Comparison of ENCODE assay signal across 1 cellular context in the genomic region with DNA sequence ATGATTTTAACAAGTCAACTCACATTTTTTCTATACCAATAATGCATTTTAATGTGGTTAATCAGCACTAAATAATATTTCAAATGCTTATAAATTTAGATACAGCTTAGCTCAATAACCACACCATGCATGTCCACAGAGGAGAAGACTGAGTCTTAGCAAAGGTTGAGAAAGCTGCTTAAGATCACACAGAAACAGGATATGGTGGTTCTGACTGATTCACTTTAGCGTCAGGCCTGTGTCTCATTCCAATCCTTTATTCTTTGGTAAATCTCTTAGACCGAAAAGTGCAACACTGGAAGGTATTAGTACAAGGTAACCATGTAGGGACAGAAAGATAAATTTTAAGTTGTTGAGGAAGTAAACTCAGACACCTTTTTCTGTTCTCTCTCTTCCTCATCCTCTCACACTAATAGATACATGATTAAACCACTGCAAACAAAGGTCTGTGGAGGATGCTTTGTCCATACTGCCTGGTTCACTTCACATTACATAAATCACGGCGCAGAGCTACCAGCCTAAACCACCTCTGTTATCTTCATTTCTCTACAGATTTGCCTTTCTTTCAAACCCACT.
TF ChIP-seq lines count a peak whose summit lies in the region.

No MANE protein-coding gene starts in this region.

TF ChIP-seq in IMR-90, 13 proteins besides CTCF, POLR2A, EP300 and RAD21 (continued from another document):
- TF ChIP-seq RCOR1 (IDR thresholded peaks at IDR 0.05; ENCODE audit: insufficient replicate concordance, low read length) (no peak), MAFK (IDR thresholded peaks at IDR 0.05; ENCODE audit: low read depth, low read length) (no peak), SMC3 (IDR thresholded peaks at IDR 0.05; ENCODE audit: low read depth, low read length) (no peak), CEBPB (IDR thresholded peaks at IDR 0.05; ENCODE audit: low read depth, low read length) (no peak), MXI1 (IDR thresholded peaks at IDR 0.05; ENCODE audit: borderline replicate concordance, low read depth, low read length) (no peak), NFE2L2 (IDR thresholded peaks at IDR 0.05; ENCODE audit: low read depth, low read length) (no peak), USF2 (IDR thresholded peaks at IDR 0.05; ENCODE audit: low read depth, low read length) (no peak)
TF ChIP-seq in IMR-90: peak in this region for 0.
